ENCODE assay signal across 8 cellular contexts in genomic region chr16:14978908-14979307, GRCh38. TPM values are rescaled to one million over a fixed set of nuclear protein-coding genes. Genes with fewer than 3 reads are reported as not detected.
A peak's percentile ranks its signal among the peaks of the same experiment; 100 is the strongest.
DNase-seq lines count a peak whose midpoint lies in the region; ATAC-seq, FAIRE-seq and TF ChIP-seq lines count a peak whose summit lies in the region.
"Not testable (repeated sequence)": the region's sequence is repeated elsewhere in the genome, so short reads cannot be mapped to it uniquely, and the experiment has no call there.

No MANE protein-coding gene starts in this region.

- H3K4me1 ChIP-seq in BLaER1 (peaks cover 41% of the 10 kb centered on the region), GM23338 (ENCODE audit: insufficient read depth) (peaks cover 14% of the 10 kb centered on the region), OCI-LY7 (ENCODE audit: insufficient read depth, low read length, poor library complexity, severe bottlenecking) (peaks cover 29% of the 10 kb centered on the region), right lobe of liver (peaks cover 0 to 59% (median 22%) of the 10 kb centered on the region in 4 donors), transverse colon (peaks cover 9 to 73% (median 33%) of the 10 kb centered on the region in 4 donors)
- not testable (repeated sequence) for H3K4me1 ChIP-seq in GM12878 (ENCODE audit: control insufficient read depth, insufficient read depth, low read length); endocrine pancreas (ENCODE audit: control insufficient read depth, insufficient read depth, low read length)

- ATAC-seq in GM23338, GM12878, right lobe of liver: not testable (repeated sequence)

- not testable (repeated sequence) for H3K36me3 ChIP-seq in BLaER1; GM23338 (ENCODE audit: insufficient read depth); OCI-LY7 (ENCODE audit: insufficient read depth, low read length); GM12878 (ENCODE audit: control insufficient read depth in 2 of 2, insufficient read depth in 2 of 2, low read length in 1 of 2); endocrine pancreas (ENCODE audit: control insufficient read depth, insufficient read depth, low read length); right lobe of liver; transverse colon

- CTCF ChIA-PET in OCI-LY7 (lab: Charles Lee; ENCODE audit: unreplicated experiment); GM12878 (lab: Yijun Ruan, JAX): not testable (repeated sequence)

- H3K4me3 ChIP-seq in BLaER1; GM23338; OCI-LY7 (ENCODE audit: low read depth, low read length, poor library complexity, severe bottlenecking); GM12878; endocrine pancreas (ENCODE audit: control insufficient read depth, insufficient read depth, low read length); transverse colon: not testable (repeated sequence)
- peak overlapping the region in 2 of 3 donors; percentile 56 to 63 for H3K4me3 ChIP-seq in right lobe of liver

- RAD21 ChIA-PET in GM12878 (lab: Charles Lee; ENCODE audit: unreplicated experiment): not testable (repeated sequence)

- H3K27me3 ChIP-seq in BLaER1; GM23338 (ENCODE audit: insufficient read depth); GM12878 (replicated peaks in 1 of 2; ENCODE audit: control insufficient read depth in 2 of 2, insufficient read depth in 2 of 2, low read length in 1 of 2); endocrine pancreas (ENCODE audit: control insufficient read depth, insufficient read depth, low read length); right lobe of liver; transverse colon: not testable (repeated sequence)

- SMC1A ChIA-PET in GM12878 (lab: Charles Lee; ENCODE audit: uncharacterized antibody, unreplicated experiment): not testable (repeated sequence)

- H3K4me1 Mint-ChIP-seq in GM23338 (peaks cover 12% of the 10 kb centered on the region), osteocyte (ENCODE audit: unreplicated experiment) (peaks cover 42% of the 10 kb centered on the region)

- not testable (repeated sequence) for H3K9me2 ChIP-seq in GM23338 (ENCODE audit: insufficient read depth); OCI-LY7 (ENCODE audit: insufficient read depth, low read length)

- 17% methylated on average over 4 of the region's 4 CpGs for WGBS in GM12878 (ENCODE audit: insufficient coverage, insufficient replicate concordance, low lambda C conversion rate, missing lambda C conversion rate)
- 42% methylated on average over 3 of the region's 4 CpGs for WGBS in right lobe of liver (ENCODE audit: insufficient coverage, low coverage, low lambda C conversion rate, missing lambda C conversion rate)
- WGBS in transverse colon (ENCODE audit: low coverage in 1 of 2), 2 donors: 50 to 62% methylated on average over 1 to 4 of the region's 4 CpGs

- not testable (repeated sequence) for FAIRE-seq in GM12878 (lab: Jason Lieb, UNC)

- not testable (repeated sequence) for TF ChIP-seq CTCF in GM23338 (conservative IDR thresholded peaks at IDR 0.05; ENCODE audit: low read depth in 2 of 2); OCI-LY7 (conservative IDR thresholded peaks at IDR 0.05; ENCODE audit: low read length); GM12878 (IDR thresholded peaks at IDR 0.05 in 2 of 3, conservative IDR thresholded peaks at IDR 0.05 in 1 of 3; ENCODE audit: control insufficient read depth in 2 of 3, extremely low read depth in 1 of 3, insufficient read depth in 1 of 3, low read depth in 3 of 3, low read length in 3 of 3); right lobe of liver (IDR thresholded peaks at IDR 0.05); osteocyte (IDR thresholded peaks at IDR 0.05); transverse colon (IDR thresholded peaks at IDR 0.05)

- not testable (repeated sequence) for TF ChIP-seq EP300 in GM12878 (IDR thresholded peaks at IDR 0.05; ENCODE audit: borderline replicate concordance in 1 of 2, control insufficient read depth in 1 of 2, low read depth in 2 of 2, low read length in 2 of 2); transverse colon (IDR thresholded peaks at IDR 0.05; ENCODE audit: low read depth)

- DNase-seq in GM23338 (ENCODE audit: low spot score); OCI-LY7 (ENCODE audit: low spot score); GM12878 (ENCODE audit: low read depth, low spot score); right lobe of liver; osteocyte (ENCODE audit: extremely low spot score, unreplicated experiment); transverse colon: not testable (repeated sequence)

- H3K36me3 Mint-ChIP-seq in GM23338 (ENCODE audit: low read depth); osteocyte (ENCODE audit: unreplicated experiment): not testable (repeated sequence)

- BruUV-seq in OCI-LY7 (replicated peaks; lab: Mats Ljungman, UMichigan); GM12878 (replicated peaks; lab: Mats Ljungman, UMichigan): not testable (repeated sequence)

- H3K79me2 ChIP-seq in GM23338 (replicated peaks; ENCODE audit: insufficient read depth) (peaks cover 71% of the 10 kb centered on the region), OCI-LY7 (ENCODE audit: insufficient read depth, low read depth, low read length) (peaks cover 21% of the 10 kb centered on the region; the same call in 1 of the 2 replicates), GM12878 (ENCODE audit: control insufficient read depth, insufficient read depth, low read length) (peaks cover 31% of the 10 kb centered on the region)

- not testable (repeated sequence) for H3K27me3 Mint-ChIP-seq in GM23338 (ENCODE audit: insufficient read depth, low read depth, poor library complexity); osteocyte (ENCODE audit: unreplicated experiment)

- H3F3A ChIP-seq in GM23338 (replicated peaks; ENCODE audit: low read depth): not testable (repeated sequence)

- not testable (repeated sequence) for H2AFZ ChIP-seq in GM23338; OCI-LY7 (ENCODE audit: low read length); GM12878 (ENCODE audit: control insufficient read depth, low read depth, low read length)

- TF ChIP-seq RAD21 in GM12878 (IDR thresholded peaks at IDR 0.05; ENCODE audit: insufficient read depth, low read depth, low read length): not testable (repeated sequence)

- in situ Hi-C loops in GM12878 (cut with MboI); transverse colon (cut with MboI; ENCODE audit: low pct_ligation_motif_present in 1 of 4, low pct_unique_long_range_greater_than_20kb in 1 of 4, low sequenced_read_pairs in 3 of 4): not testable (repeated sequence)

- POLR2A ChIA-PET in OCI-LY7 (lab: Charles Lee); GM12878 (lab: Charles Lee): not testable (repeated sequence)

- intact Hi-C loops in OCI-LY7 (cut with micrococcal nuclease; ENCODE audit: unreplicated experiment); GM12878 (cut with micrococcal nuclease; ENCODE audit: unreplicated experiment); right lobe of liver (cut with DNase I); transverse colon (cut with DNase I; ENCODE audit: low total_unique reads): not testable (repeated sequence)

- not testable (repeated sequence) for H3K27ac Mint-ChIP-seq in GM23338
- H3K27ac Mint-ChIP-seq in osteocyte (ENCODE audit: unreplicated experiment): peak overlapping the region; percentile 7

- peaks cover 89% of the 10 kb centered on the region for H4K20me1 ChIP-seq in BLaER1
- H4K20me1 ChIP-seq in GM23338 (replicated peaks; ENCODE audit: insufficient read depth): peaks cover 15% of the 10 kb centered on the region; the same call in 1 of the 2 replicates
- not testable (repeated sequence) for H4K20me1 ChIP-seq in OCI-LY7 (ENCODE audit: insufficient read depth, low read length); GM12878 (ENCODE audit: control insufficient read depth, insufficient read depth)

- H3K4me2 ChIP-seq in BLaER1 (peak overlapping the region; percentile 16; the same call in 1 of the 2 replicates), GM23338 (0 out of 2 replicates have a peak overlapping the region, but pooled peaks have one; percentile 56), OCI-LY7 (ENCODE audit: low read length) (peak overlapping the region; percentile 44)
- H3K4me2 ChIP-seq in GM12878 (ENCODE audit: control insufficient read depth, insufficient read depth): not testable (repeated sequence)

- not testable (repeated sequence) for TF ChIP-seq POLR2A in GM12878 (IDR thresholded peaks at IDR 0.05; ENCODE audit: low read depth, low read length); right lobe of liver (IDR thresholded peaks at IDR 0.05); transverse colon (IDR thresholded peaks at IDR 0.05)

- H3K27ac ChIP-seq in BLaER1; GM23338 (ENCODE audit: low read depth); OCI-LY7 (ENCODE audit: low read depth, low read length, poor library complexity, severe bottlenecking); GM12878 (ENCODE audit: control insufficient read depth, insufficient read depth): not testable (repeated sequence)
- H3K27ac ChIP-seq in right lobe of liver: peak overlapping the region in 2 of 3 donors; percentile 29 to 74
- peak overlapping the region; percentile 44 to 82 (median 76) for H3K27ac ChIP-seq in transverse colon

- not testable (repeated sequence) for H3K4me3 Mint-ChIP-seq in GM23338; osteocyte (ENCODE audit: unreplicated experiment)

- H3K9me3 ChIP-seq in BLaER1; OCI-LY7 (ENCODE audit: low read length); GM12878 (replicated peaks; ENCODE audit: control insufficient read depth, insufficient read depth, low read length); endocrine pancreas (ENCODE audit: control insufficient read depth, low read length); right lobe of liver; transverse colon: not testable (repeated sequence)

- H3K9me3 Mint-ChIP-seq in GM23338; osteocyte (ENCODE audit: unreplicated experiment): not testable (repeated sequence)

- not testable (repeated sequence) for H3K9ac ChIP-seq in BLaER1; GM12878 (ENCODE audit: control insufficient read depth, insufficient read depth, low read length)
- H3K9ac ChIP-seq in endocrine pancreas (ENCODE audit: control insufficient read depth, insufficient read depth, low read length): peak overlapping the region; percentile 30

RNA-seq across cellular contexts. Expression of gene PDXDC1, which starts 4.1 kb away (rescaled TPM):
- total RNA-seq in GM23338 (2014; rRNA removed; shearing (Covaris generic)): 86.1 and 91.6 TPM in 2 replicates
- polyA plus RNA-seq in GM23338 (2016; fragmentation: Nextera tagmentation; extraction: Ambion mirVana): 39.0 and 40.0 TPM in 2 replicates
- total RNA-seq in OCI-LY7 (2014; rRNA removed; shearing (Covaris generic)): 43.0 and 58.0 TPM in 2 replicates
- total RNA-seq in OCI-LY7 (2022): 83.3 and 85.3 TPM in 2 replicates
- 157 and 164 TPM in 2 replicates for total RNA-seq in GM12878 (2013; cell fraction: nucleolus; rRNA removed)
- 54.6 and 57.9 TPM in 2 replicates for total RNA-seq in GM12878 (2014; rRNA removed)
- total RNA-seq in GM12878 (2014; rRNA removed; fragmentation: Illumina TruSeq; extraction: Trizol): 50.9 and 52.7 TPM in 2 replicates
- 66.6 and 67.7 TPM in 2 replicates for total RNA-seq in GM12878 (2021)
- 37.2 TPM for polyA plus RNA-seq in GM12878 (2011; ENCODE audit: low read depth)
- 78.2 and 89.2 TPM in 2 replicates for polyA plus RNA-seq in GM12878 (2011; rRNA removed)
- 49.7 and 54.7 TPM in 2 replicates for polyA plus RNA-seq in GM12878 (2011; cell fraction: cytosol; rRNA removed)
- polyA plus RNA-seq in GM12878 (2011; cell fraction: nucleus; rRNA removed): 73.9 and 81.6 TPM in 2 replicates
- polyA plus RNA-seq in GM12878 (2012): 50.0 and 53.9 TPM in 2 replicates
- polyA plus RNA-seq in GM12878 (2014; fragmentation: Illumina TruSeq; extraction: Trizol): 51.8 and 64.6 TPM in 2 replicates
- polyA plus RNA-seq in GM12878 (2014; fragmentation: Nextera tagmentation; extraction: Ambion mirVana): 10 to 100 TPM in 1 of 2 experiments, 1 to 10 TPM in 1; 6.1 to 12.4 TPM
- 63.2 and 66.5 TPM in 2 replicates for polyA plus RNA-seq in GM12878 (2014; rRNA removed)
- polyA plus RNA-seq in GM12878 (2016; fragmentation: Nextera tagmentation; extraction: Ambion mirVana): 10 to 100 TPM; 52.9 to 61.5 TPM
- 81.1 and 122 TPM in 2 replicates for polyA minus RNA-seq in GM12878 (2011; rRNA and poly(A)+ RNA removed)
- 20.7 and 28.3 TPM in 2 replicates for polyA minus RNA-seq in GM12878 (2011; cell fraction: cytosol; rRNA and poly(A)+ RNA removed)
- 26.1 and 35.4 TPM in 2 replicates for polyA minus RNA-seq in GM12878 (2011; cell fraction: nucleus; rRNA and poly(A)+ RNA removed)
- total RNA-seq in right lobe of liver: 100 to 1,000 TPM in 4 of 6 experiments, 10 to 100 TPM in 2; 78.8 to 144 (median 111) TPM
- 107 and 109 TPM in 2 replicates for total RNA-seq in osteocyte
- total RNA-seq in transverse colon: 100 to 1,000 TPM in 3 of 4 donors, 10 to 100 TPM in 1; 95.8 to 162 (median 133) TPM

RNA-seq across cellular contexts. Expression of gene NPIPA1, which starts 41.7 kb away (rescaled TPM):
- total RNA-seq in GM23338 (2014; rRNA removed; shearing (Covaris generic)): 61.4 and 77.4 TPM in 2 replicates
- polyA plus RNA-seq in GM23338 (2016; fragmentation: Nextera tagmentation; extraction: Ambion mirVana) (53.2 and 54.4 TPM in 2 replicates), GM12878 (2011; rRNA removed) (36.0 and 39.8 TPM in 2 replicates), GM12878 (2014; fragmentation: Illumina TruSeq; extraction: Trizol) (32.4 and 50.4 TPM in 2 replicates), GM12878 (2014; fragmentation: Nextera tagmentation; extraction: Ambion mirVana) (1 to 10 TPM; 7.7 to 8.9 TPM), GM12878 (2014; rRNA removed) (30.1 and 31.4 TPM in 2 replicates), GM12878 (2016; fragmentation: Nextera tagmentation; extraction: Ambion mirVana) (10 to 100 TPM in 1 of 2 experiments, 1 to 10 TPM in 1; 9.3 to 10.2 TPM)
- 52.0 and 66.7 TPM in 2 replicates for total RNA-seq in OCI-LY7 (2014; rRNA removed; shearing (Covaris generic))
- total RNA-seq in OCI-LY7 (2022) (124 and 138 TPM in 2 replicates), GM12878 (2014; rRNA removed) (13.6 and 13.7 TPM in 2 replicates), GM12878 (2014; rRNA removed; fragmentation: Illumina TruSeq; extraction: Trizol) (14.6 and 15.7 TPM in 2 replicates), GM12878 (2021) (42.8 and 42.9 TPM in 2 replicates), right lobe of liver (10 to 100 TPM; 14.0 to 48.3 (median 33.6) TPM), osteocyte (148 and 176 TPM in 2 replicates), transverse colon (100 to 1,000 TPM in 1 of 4 donors, 10 to 100 TPM in 3; 47.8 to 115 (median 73.7) TPM)
- 165 and 181 TPM in 2 replicates for total RNA-seq in GM12878 (2013; cell fraction: nucleolus; rRNA removed)
- polyA plus RNA-seq in GM12878 (2011; ENCODE audit: low read depth): 26.3 TPM
- polyA plus RNA-seq in GM12878 (2011; cell fraction: cytosol; rRNA removed): 16.9 and 22.3 TPM in 2 replicates
- 228 and 263 TPM in 2 replicates for polyA plus RNA-seq in GM12878 (2011; cell fraction: nucleus; rRNA removed)
- polyA plus RNA-seq in GM12878 (2012): 48.7 and 63.6 TPM in 2 replicates
- 16.1 and 17.8 TPM in 2 replicates for polyA minus RNA-seq in GM12878 (2011; rRNA and poly(A)+ RNA removed)
- 8.3 and 9.5 TPM in 2 replicates for polyA minus RNA-seq in GM12878 (2011; cell fraction: cytosol; rRNA and poly(A)+ RNA removed)
- polyA minus RNA-seq in GM12878 (2011; cell fraction: nucleus; rRNA and poly(A)+ RNA removed): 37.6 and 53.8 TPM in 2 replicates
